ENCODE assay signal across 8 cellular contexts in genomic region chr16:83356266-83356665, GRCh38.
DNase-seq lines count a peak whose midpoint lies in the region; ATAC-seq lines count a peak whose summit lies in the region.

No MANE protein-coding gene starts in this region.

- ATAC-seq in GM18909 (IDR thresholded peaks at IDR 0.05; ENCODE audit: poor library complexity, unreplicated experiment) (peak; percentile 67), GM19035 (IDR thresholded peaks at IDR 0.05; ENCODE audit: unreplicated experiment) (no peak)

- DNase-seq in COLO668 (lab: John Stamatoyannopoulos, UW; ENCODE audit: unreplicated experiment) (peak; percentile 43), LHCN-M2 (ENCODE audit: low read depth) (peak; percentile 62), RPMI8226 (peak; percentile 51), fibroblast of peridontal ligament (ENCODE audit: extremely low read depth) (peak; percentile 65), non-pigmented ciliary epithelial cell (ENCODE audit: low read depth) (peak; percentile 30)
- DNase-seq in activated CD4-positive, CD25-positive, alpha-beta regulatory T cell treated with anti-CD3 and anti-CD28 coated beads, Interleukin-2, amount 50 U/mL, for 72 hours, result no peak
